8 cellular contexts compared by ENCODE assay signal in genomic region chr12:51953011-51953568, GRCh38. TPM values are rescaled to one million over a fixed set of nuclear protein-coding genes. Genes with fewer than 3 reads are reported as not detected.
DNase-seq lines count a peak whose midpoint lies in the region; ATAC-seq and TF ChIP-seq lines count a peak whose summit lies in the region.

No MANE protein-coding gene starts in this region.

- DNase-seq in AG09309 (ENCODE audit: low read depth) (no peak), LNCaP clone FGC (ENCODE audit: low read depth) (no peak), colonic mucosa (peak; percentile 40), NCI-H1930 (lab: John Stamatoyannopoulos, UW) (no peak), HuH-7.5 (ENCODE audit: low spot score) (no peak), NK-92 (lab: John Stamatoyannopoulos, UW; ENCODE audit: unreplicated experiment) (no peak)
- no peak for DNase-seq in natural killer cell treated with Interleukin-12 subunit alpha and Interleukin-12 subunit beta and Interleukin-15 and Interleukin-18, amount 100 ng/mL, for 72 hours (ENCODE audit: low spot score)

- TF ChIP-seq CTCF in AG09309 (IDR thresholded peaks at IDR 0.05; ENCODE audit: control insufficient read depth, insufficient read depth, low read depth, low read length, missing control alignments), result no peak
- TF ChIP-seq CTCF in LNCaP clone FGC (IDR thresholded peaks at IDR 0.05; ENCODE audit: control insufficient read depth, extremely low read depth, insufficient read depth), result no peak
- no peak for TF ChIP-seq CTCF in colonic mucosa (IDR thresholded peaks at IDR 0.05)

- H3K9me3 ChIP-seq in colonic mucosa, result no peaks in the 10 kb centered on the region

- ATAC-seq in natural killer cell treated with Interleukin-12 subunit alpha and Interleukin-12 subunit beta and Interleukin-15 and Interleukin-18, amount 100 ng/mL, for 72 hours, result no peak
- ATAC-seq in HG03521 (IDR thresholded peaks at IDR 0.05; ENCODE audit: unreplicated experiment), result no peak

- peak overlapping the region; percentile 88 for H3K27ac ChIP-seq in colonic mucosa

- H3K9ac ChIP-seq in colonic mucosa (ENCODE audit: low read depth in 2 of 2, low read length in 2 of 2), result peak overlapping the region; percentile 62 to 100

- no peaks in the 10 kb centered on the region for H3K36me3 Mint-ChIP-seq in natural killer cell treated with Interleukin-12 subunit alpha and Interleukin-12 subunit beta and Interleukin-15 and Interleukin-18, amount 100 ng/mL, for 72 hours

- H3K4me3 Mint-ChIP-seq in natural killer cell treated with Interleukin-12 subunit alpha and Interleukin-12 subunit beta and Interleukin-15 and Interleukin-18, amount 100 ng/mL, for 72 hours, result peak overlapping the region; percentile 59

- H3K4me3 ChIP-seq in AG09309 (ENCODE audit: control insufficient read depth, low read depth, low read length), result peak overlapping the region; percentile 90
- peak overlapping the region; percentile 91 for H3K4me3 ChIP-seq in LNCaP clone FGC (ENCODE audit: low read depth, low read length)
- H3K4me3 ChIP-seq in colonic mucosa, result peak overlapping the region; percentile 87

- H3K27me3 Mint-ChIP-seq in natural killer cell treated with Interleukin-12 subunit alpha and Interleukin-12 subunit beta and Interleukin-15 and Interleukin-18, amount 100 ng/mL, for 72 hours, result peaks cover 7 to 10% of the 10 kb centered on the region in 2 donors

- peaks cover 17% of the 10 kb centered on the region for H3K4me1 ChIP-seq in colonic mucosa

- peak overlapping the region; percentile 11 to 12 for H3K27ac Mint-ChIP-seq in natural killer cell treated with Interleukin-12 subunit alpha and Interleukin-12 subunit beta and Interleukin-15 and Interleukin-18, amount 100 ng/mL, for 72 hours

- peaks cover 43 to 46% of the 10 kb centered on the region in 2 donors for H3K4me1 Mint-ChIP-seq in natural killer cell treated with Interleukin-12 subunit alpha and Interleukin-12 subunit beta and Interleukin-15 and Interleukin-18, amount 100 ng/mL, for 72 hours (ENCODE audit: low read depth in 2 of 2)

- intact Hi-C loops in colonic mucosa (cut with DNase I), result no loop called here

- no peaks in the 10 kb centered on the region for H3K9me3 Mint-ChIP-seq in natural killer cell treated with Interleukin-12 subunit alpha and Interleukin-12 subunit beta and Interleukin-15 and Interleukin-18, amount 100 ng/mL, for 72 hours

- H3K36me3 ChIP-seq in colonic mucosa, result no peaks in the 10 kb centered on the region

- no peaks in the 10 kb centered on the region for H3K27me3 ChIP-seq in colonic mucosa

RNA-seq across cellular contexts. Expression of gene ACVR1B, which starts 1.6 kb away (rescaled TPM):
- total RNA-seq in colonic mucosa, result 10 to 100 TPM; 56.0 to 63.0 TPM
- total RNA-seq in natural killer cell treated with Interleukin-12 subunit alpha and Interleukin-12 subunit beta and Interleukin-15 and Interleukin-18, amount 100 ng/mL, for 72 hours, result 10 to 100 TPM; 16.6 to 17.5 TPM

RNA-seq across cellular contexts. Expression of gene ACVRL1, which starts 45.8 kb away (rescaled TPM):
- 100 to 1,000 TPM; 121 to 162 TPM for total RNA-seq in colonic mucosa
- total RNA-seq in natural killer cell treated with Interleukin-12 subunit alpha and Interleukin-12 subunit beta and Interleukin-15 and Interleukin-18, amount 100 ng/mL, for 72 hours, result not detected

RNA-seq across cellular contexts. Expression of gene TAMALIN, which starts 53.7 kb away (rescaled TPM):
- 10 to 100 TPM in 1 of 2 donors, 1 to 10 TPM in 1; 5.0 to 15.2 TPM for total RNA-seq in colonic mucosa
- total RNA-seq in natural killer cell treated with Interleukin-12 subunit alpha and Interleukin-12 subunit beta and Interleukin-15 and Interleukin-18, amount 100 ng/mL, for 72 hours, result 1 to 10 TPM; 5.4 to 5.6 TPM

Comparison
In these comparisons a context has a peak if more than half of its experiments do, and no peak if none do; other contexts are left out.
1. RNA of gene ACVRL1, which starts 45.8 kb away (total RNA-seq): 121 to 162 TPM in colonic mucosa; not detected in natural killer cell treated with Interleukin-12 subunit alpha and Interleukin-12 subunit beta and Interleukin-15 and Interleukin-18, amount 100 ng/mL, for 72 hours; every median in the first group is over 100 times any median in the second.
2. Peak in every context shown above with its lines, with median percentiles within 50 percentile points of each other: H3K4me3 ChIP-seq.